21 cellular contexts compared by ENCODE assay signal in the genomic region with DNA sequence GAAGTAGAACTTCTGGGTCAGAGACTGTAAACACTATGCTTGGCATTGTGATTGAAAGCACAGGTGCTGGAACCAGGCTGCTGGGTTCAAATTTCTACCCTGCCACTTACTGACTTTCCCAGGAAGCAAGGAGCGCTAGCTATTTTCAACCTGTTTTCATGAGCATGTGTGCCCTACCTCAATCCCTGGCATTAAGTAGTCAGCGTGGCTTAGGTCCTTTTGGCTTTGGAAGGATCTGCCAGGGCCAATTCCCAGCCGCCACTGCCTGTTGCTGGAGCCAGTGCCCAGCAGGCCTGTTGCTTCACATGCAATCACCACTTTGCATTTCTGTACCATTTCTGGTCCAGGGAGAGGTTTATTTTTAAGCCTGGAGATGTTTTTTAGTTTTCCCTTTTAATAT.
DNase-seq lines count a peak whose midpoint lies in the region.
"Had no signal": no experiment of that assay in that cellular context is flagged by ENCODE, and none has a peak within 500 bp of the region (broad histone marks: within the 10 kb centered on the region; RNA-seq: fewer than 3 reads in every experiment).

No MANE protein-coding gene starts in this region.

- no peak overlapping the region for H2BK15ac ChIP-seq in neuronal stem cell (ENCODE audit: low read length)

- H2AFZ ChIP-seq in neuronal stem cell (ENCODE audit: low read length) = no peak overlapping the region
- H2AFZ ChIP-seq: GM23248 had no signal

- no peaks in the 10 kb centered on the region for H3K9me3 ChIP-seq in SJCRH30 (replicated peaks)
- no peaks in the 10 kb centered on the region for H3K9me3 ChIP-seq in neuronal stem cell (replicated peaks in 1 of 2; ENCODE audit: control insufficient read depth in 2 of 2, insufficient read depth in 1 of 2, low read depth in 1 of 2, low read length in 2 of 2)
- no peaks in the 10 kb centered on the region for H3K9me3 ChIP-seq in skeletal muscle tissue (ENCODE audit: control insufficient read depth in 3 of 3, low read length in 3 of 3)
- H3K9me3 ChIP-seq: A549; BE2C; BLaER1 treated with 17β-estradiol and CSF1 and Interleukin-3, amounts not matched to agents 10 nM and 100 nM had no signal

- no peak overlapping the region for H2BK5ac ChIP-seq in neuronal stem cell (ENCODE audit: low read length)

- H3K4me2 ChIP-seq in neuronal stem cell (ENCODE audit: insufficient read depth, low read length, poor library complexity, severe bottlenecking) = no peak overlapping the region
- H3K4me2 ChIP-seq: A549; BLaER1 treated with 17β-estradiol and CSF1 and Interleukin-3, amounts not matched to agents 10 nM and 100 nM had no signal

- no peaks in the 10 kb centered on the region for H3K27me3 ChIP-seq in SJCRH30
- no peaks in the 10 kb centered on the region for H3K27me3 ChIP-seq in neuronal stem cell (ENCODE audit: control insufficient read depth in 3 of 3, insufficient read depth in 3 of 3, low read depth in 1 of 3, low read length in 3 of 3)
- no peaks in the 10 kb centered on the region for H3K27me3 ChIP-seq in skeletal muscle tissue (ENCODE audit: control insufficient read depth in 3 of 3, insufficient read depth in 3 of 3, low read length in 3 of 3)
- H3K27me3 ChIP-seq: BE2C; BLaER1 treated with 17β-estradiol and CSF1 and Interleukin-3, amounts not matched to agents 10 nM and 100 nM had no signal

- H3K14ac ChIP-seq in neuronal stem cell (ENCODE audit: low read length) = no peak overlapping the region

- no peak overlapping the region for H3K23ac ChIP-seq in neuronal stem cell (ENCODE audit: low read depth, low read length, poor library complexity)

- H3K4ac ChIP-seq in neuronal stem cell (ENCODE audit: low read length) = no peak overlapping the region

- DNase-seq in SJCRH30 (peak; percentile 2 to 21), cerebellar nuclear complex (lab: John Stamatoyannopoulos, UW) (peak; percentile 81 to 93), neuronal stem cell (ENCODE audit: low spot score) (no peak), hippocampal formation (lab: John Stamatoyannopoulos, UW) (no peak), SW480 (ENCODE audit: low spot score) (no peak)
- no peak for DNase-seq in effector CD4-positive, alpha-beta T cell
- DNase-seq: 8988T; ACHN; AML-193; BE2C; CD4-positive, alpha-beta T cell; CD8-positive, alpha-beta memory T cell; DMS 273 treated with DMSO at 0.1 percent for 48 hours; DMS79; EL; GF-D8; GM23248; H9 had no signal

- no peak overlapping the region for H3K18ac ChIP-seq in neuronal stem cell (ENCODE audit: low read length)

- H4K91ac ChIP-seq in neuronal stem cell (ENCODE audit: low read depth, low read length, poor library complexity) = no peak overlapping the region

- no peak overlapping the region for H2AK5ac ChIP-seq in neuronal stem cell (ENCODE audit: low read depth, low read length)

- peak overlapping the region; percentile 30 for H4K8ac ChIP-seq in neuronal stem cell (ENCODE audit: low read depth, low read length)

- no CpG with 5 or more reads among the region's 3 CpGs for WGBS in neuronal stem cell (ENCODE audit: extremely low coverage in 2 of 2, insufficient read length in 2 of 2, insufficient replicate concordance in 1 of 2), 2 donors

- H3K4me3 ChIP-seq in SJCRH30 = no peak overlapping the region
- H3K4me3 ChIP-seq in neuronal stem cell (ENCODE audit: low read length in 2 of 2) = no peak overlapping the region
- no peak overlapping the region for H3K4me3 ChIP-seq in skeletal muscle tissue (ENCODE audit: low read length in 3 of 3)
- H3K4me3 ChIP-seq: A549; BLaER1 treated with 17β-estradiol and CSF1 and Interleukin-3, amounts not matched to agents 10 nM and 100 nM; GM23248 had no signal

- no peak overlapping the region for H2BK120ac ChIP-seq in neuronal stem cell (ENCODE audit: low read depth, low read length)

- no peak overlapping the region for H3K27ac ChIP-seq in SJCRH30
- H3K27ac ChIP-seq in neuronal stem cell (replicated peaks; ENCODE audit: low read length) = no peak overlapping the region
- peak overlapping the region; percentile 46 for H3K27ac ChIP-seq in skeletal muscle tissue (ENCODE audit: low read depth, low read length)
- H3K27ac ChIP-seq: A549; BLaER1 treated with 17β-estradiol and CSF1 and Interleukin-3, amounts not matched to agents 10 nM and 100 nM; GM23248 had no signal

- no peaks in the 10 kb centered on the region for H3K4me1 ChIP-seq in SJCRH30
- no peaks in the 10 kb centered on the region for H3K4me1 ChIP-seq in neuronal stem cell (ENCODE audit: control insufficient read depth in 2 of 2, insufficient read depth in 1 of 2, low read depth in 1 of 2, low read length in 2 of 2)
- peaks cover 0 to 17% (median 5%) of the 10 kb centered on the region in 3 donors for H3K4me1 ChIP-seq in skeletal muscle tissue (ENCODE audit: control insufficient read depth in 3 of 3, insufficient read depth in 3 of 3, low read length in 3 of 3)
- H3K4me1 ChIP-seq: A549; BE2C; BLaER1 treated with 17β-estradiol and CSF1 and Interleukin-3, amounts not matched to agents 10 nM and 100 nM had no signal

- H3K36me3 ChIP-seq in SJCRH30 (no peaks in the 10 kb centered on the region), neuronal stem cell (replicated peaks in 1 of 2; ENCODE audit: control insufficient read depth in 2 of 2, insufficient read depth in 2 of 2, low read length in 2 of 2) (no peaks in the 10 kb centered on the region), skeletal muscle tissue (ENCODE audit: control insufficient read depth in 3 of 3, insufficient read depth in 3 of 3, low read length in 3 of 3) (no peaks in the 10 kb centered on the region)
- H3K36me3 ChIP-seq: BE2C; BLaER1 treated with 17β-estradiol and CSF1 and Interleukin-3, amounts not matched to agents 10 nM and 100 nM had no signal

- no peak overlapping the region for H3K9ac ChIP-seq in neuronal stem cell (ENCODE audit: low read depth, low read length, poor library complexity)
- H3K9ac ChIP-seq in skeletal muscle tissue (ENCODE audit: low read depth in 1 of 3, low read length in 3 of 3) = no peak overlapping the region
- H3K9ac ChIP-seq: BLaER1 treated with 17β-estradiol and CSF1 and Interleukin-3, amounts not matched to agents 10 nM and 100 nM; GM23248 had no signal

- no peaks in the 10 kb centered on the region for H3K79me1 ChIP-seq in neuronal stem cell (ENCODE audit: low read depth, low read length)

- H2BK12ac ChIP-seq in neuronal stem cell (ENCODE audit: low read length) = no peak overlapping the region

Comparison
In these comparisons a context has a peak if more than half of its experiments do, and no peak if none do; other contexts are left out.
1. DNase-seq: peak in SJCRH30 (2 of 2) and cerebellar nuclear complex (2 of 2); none in neuronal stem cell (single experiment), hippocampal formation (0 of 2), SW480 (single experiment) and effector CD4-positive, alpha-beta T cell (single experiment).